ENCODE assay signal across 1 cellular context in the genomic region with DNA sequence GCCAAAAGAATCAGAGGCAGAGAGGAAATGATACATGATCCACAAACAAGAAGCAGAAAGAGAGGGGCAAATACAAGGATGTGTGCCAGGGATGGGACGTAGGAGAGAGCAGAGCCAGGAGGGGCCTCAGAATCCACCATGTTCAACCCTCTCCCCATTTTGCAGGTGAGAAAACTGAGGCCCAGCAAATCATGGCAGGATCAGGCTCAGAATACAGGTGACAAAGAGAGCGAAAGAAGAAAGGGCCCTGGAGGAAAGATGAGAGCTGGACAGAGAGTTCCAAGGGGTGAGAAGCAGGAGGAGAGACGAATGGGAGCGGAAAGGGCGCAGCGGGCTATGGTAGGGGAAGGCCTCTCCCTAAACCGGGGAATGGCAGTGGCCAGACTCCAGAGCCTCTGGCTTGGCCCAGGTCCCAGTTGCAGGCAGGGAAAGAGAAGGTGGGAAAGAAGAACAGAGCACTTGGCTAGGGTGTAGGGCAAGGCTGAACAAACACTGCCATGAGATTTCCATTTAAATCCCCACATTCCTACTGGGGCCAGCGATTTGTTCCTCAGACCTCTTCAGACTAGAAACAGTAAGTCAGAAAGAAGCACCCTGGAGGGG.
A peak's percentile ranks its signal among the peaks of the same experiment; 100 is the strongest.
TF ChIP-seq lines count a peak whose summit lies in the region.

No MANE protein-coding gene starts in this region.

TF ChIP-seq in K562, 482 proteins besides CTCF, POLR2A, EP300 and RAD21 (continued from another document):
- TF ChIP-seq, protein P1, sequence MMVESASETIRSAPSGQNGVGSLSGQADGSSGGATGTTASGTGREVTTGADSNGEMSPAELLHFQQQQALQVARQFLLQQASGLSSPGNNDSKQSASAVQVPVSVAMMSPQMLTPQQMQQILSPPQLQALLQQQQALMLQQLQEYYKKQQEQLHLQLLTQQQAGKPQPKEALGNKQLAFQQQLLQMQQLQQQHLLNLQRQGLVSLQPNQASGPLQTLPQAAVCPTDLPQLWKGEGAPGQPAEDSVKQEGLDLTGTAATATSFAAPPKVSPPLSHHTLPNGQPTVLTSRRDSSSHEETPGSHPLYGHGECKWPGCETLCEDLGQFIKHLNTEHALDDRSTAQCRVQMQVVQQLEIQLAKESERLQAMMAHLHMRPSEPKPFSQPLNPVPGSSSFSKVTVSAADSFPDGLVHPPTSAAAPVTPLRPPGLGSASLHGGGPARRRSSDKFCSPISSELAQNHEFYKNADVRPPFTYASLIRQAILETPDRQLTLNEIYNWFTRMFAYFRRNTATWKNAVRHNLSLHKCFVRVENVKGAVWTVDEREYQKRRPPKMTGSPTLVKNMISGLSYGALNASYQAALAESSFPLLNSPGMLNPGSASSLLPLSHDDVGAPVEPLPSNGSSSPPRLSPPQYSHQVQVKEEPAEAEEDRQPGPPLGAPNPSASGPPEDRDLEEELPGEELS (CRISPR knock-in tag; IDR thresholded peaks at IDR 0.05; ENCODE audit: borderline replicate concordance) = no peak
- TF ChIP-seq, protein P2, sequence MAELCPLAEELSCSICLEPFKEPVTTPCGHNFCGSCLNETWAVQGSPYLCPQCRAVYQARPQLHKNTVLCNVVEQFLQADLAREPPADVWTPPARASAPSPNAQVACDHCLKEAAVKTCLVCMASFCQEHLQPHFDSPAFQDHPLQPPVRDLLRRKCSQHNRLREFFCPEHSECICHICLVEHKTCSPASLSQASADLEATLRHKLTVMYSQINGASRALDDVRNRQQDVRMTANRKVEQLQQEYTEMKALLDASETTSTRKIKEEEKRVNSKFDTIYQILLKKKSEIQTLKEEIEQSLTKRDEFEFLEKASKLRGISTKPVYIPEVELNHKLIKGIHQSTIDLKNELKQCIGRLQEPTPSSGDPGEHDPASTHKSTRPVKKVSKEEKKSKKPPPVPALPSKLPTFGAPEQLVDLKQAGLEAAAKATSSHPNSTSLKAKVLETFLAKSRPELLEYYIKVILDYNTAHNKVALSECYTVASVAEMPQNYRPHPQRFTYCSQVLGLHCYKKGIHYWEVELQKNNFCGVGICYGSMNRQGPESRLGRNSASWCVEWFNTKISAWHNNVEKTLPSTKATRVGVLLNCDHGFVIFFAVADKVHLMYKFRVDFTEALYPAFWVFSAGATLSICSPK (IDR thresholded peaks at IDR 0.05; ENCODE audit: borderline replicate concordance) = no peak
- TF ChIP-seq HDAC1 (IDR thresholded peaks at IDR 0.05) (peak in 1 of 2 experiments; percentile 21; a peak in 1 of 4 replicates), KDM1A (IDR thresholded peaks at IDR 0.05) (peak; percentile 85 to 91), BCOR (IDR thresholded peaks at IDR 0.05) (peak; percentile 98), TAL1 (IDR thresholded peaks at IDR 0.05) (no peak), ZSCAN29 (IDR thresholded peaks at IDR 0.05) (no peak), PHF20 (IDR thresholded peaks at IDR 0.05; ENCODE audit: partially characterized antibody) (peak; percentile 61), SMARCA5 (IDR thresholded peaks at IDR 0.05) (0 out of 2 replicates have a peak, but pooled peaks have one; percentile 58), NFIC (IDR thresholded peaks at IDR 0.05) (peak; percentile 15; the same call in 1 of the 2 replicates), HNRNPK (IDR thresholded peaks at IDR 0.05; ENCODE audit: low read depth, low read length, poor library complexity, severe bottlenecking) (no peak), HDAC2 (IDR thresholded peaks at IDR 0.05) (peak; percentile 62; the same call in 1 of the 2 replicates), ADNP (tag; IDR thresholded peaks at IDR 0.05) (peak; percentile 76), ESRRA (IDR thresholded peaks at IDR 0.05; ENCODE audit: borderline replicate concordance, low read depth) (no peak), CXXC5 (CRISPR knock-in tag; IDR thresholded peaks at IDR 0.05) (no peak), ELF1 (tag; IDR thresholded peaks at IDR 0.05) (no peak), ZNF174 (CRISPR knock-in tag; IDR thresholded peaks at IDR 0.05) (no peak), RCOR1 (IDR thresholded peaks at IDR 0.05; ENCODE audit: borderline replicate concordance in 1 of 2, low read depth in 2 of 2, low read length in 2 of 2) (0 out of 4 replicates have a peak, but pooled peaks of 1 of the 2 experiments have one; percentile 23), XRCC4 (IDR thresholded peaks at IDR 0.05; ENCODE audit: extremely low read depth, insufficient read depth, insufficient read length) (no peak)
- TF ChIP-seq, protein P3, sequence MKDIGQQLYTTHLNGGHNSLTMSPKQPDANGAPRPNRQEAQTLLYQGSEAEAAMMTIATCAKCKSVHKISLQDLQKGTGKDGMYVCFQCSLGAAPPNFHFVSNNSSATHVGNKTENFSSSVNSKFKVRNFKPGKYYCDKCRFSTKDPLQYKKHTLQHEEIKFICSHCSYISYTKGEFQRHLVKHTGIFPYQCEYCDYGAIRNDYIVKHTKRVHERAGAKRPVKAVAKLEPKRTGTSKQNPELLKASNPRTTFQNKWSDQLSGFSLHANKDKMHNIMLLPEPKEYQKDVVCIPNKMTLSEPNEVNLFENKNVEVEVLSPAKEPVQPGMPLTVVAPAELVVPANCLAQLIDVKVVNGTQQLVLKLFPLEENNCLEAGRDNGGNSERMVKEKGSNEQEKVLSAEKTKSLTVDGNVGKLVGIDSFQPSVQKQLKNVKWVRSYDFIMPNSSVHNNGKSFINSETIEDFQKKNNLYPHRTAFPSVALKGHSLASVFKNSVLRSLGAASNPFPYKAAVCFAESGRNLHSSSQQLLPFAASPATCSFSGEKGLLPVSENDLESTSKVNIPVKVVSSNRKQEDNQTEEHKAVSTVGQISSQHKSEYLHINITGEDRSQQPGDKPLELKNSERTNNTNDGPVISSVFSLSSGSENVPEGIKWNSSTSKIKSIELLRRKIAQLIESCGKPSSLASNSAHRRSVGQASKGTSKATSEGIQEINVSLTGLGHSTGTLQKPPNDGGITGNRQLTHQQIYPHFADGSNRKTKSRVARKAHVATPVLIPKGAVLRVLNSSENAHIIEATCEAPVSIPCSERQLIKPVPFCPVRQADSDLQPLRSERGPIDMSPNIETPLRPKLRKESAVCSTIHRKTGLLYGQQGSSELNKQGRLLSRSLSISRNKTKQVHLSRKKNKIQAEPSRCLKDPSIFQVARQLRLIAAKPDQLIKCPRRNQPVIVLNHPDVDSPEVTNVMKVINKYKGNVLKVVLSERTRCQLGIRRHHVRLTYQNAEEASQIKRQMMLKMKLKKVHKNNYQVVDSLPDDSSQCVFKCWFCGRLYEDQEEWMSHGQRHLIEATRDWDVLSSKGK (CRISPR knock-in tag; IDR thresholded peaks at IDR 0.05) = no peak
- TF ChIP-seq, protein P4, sequence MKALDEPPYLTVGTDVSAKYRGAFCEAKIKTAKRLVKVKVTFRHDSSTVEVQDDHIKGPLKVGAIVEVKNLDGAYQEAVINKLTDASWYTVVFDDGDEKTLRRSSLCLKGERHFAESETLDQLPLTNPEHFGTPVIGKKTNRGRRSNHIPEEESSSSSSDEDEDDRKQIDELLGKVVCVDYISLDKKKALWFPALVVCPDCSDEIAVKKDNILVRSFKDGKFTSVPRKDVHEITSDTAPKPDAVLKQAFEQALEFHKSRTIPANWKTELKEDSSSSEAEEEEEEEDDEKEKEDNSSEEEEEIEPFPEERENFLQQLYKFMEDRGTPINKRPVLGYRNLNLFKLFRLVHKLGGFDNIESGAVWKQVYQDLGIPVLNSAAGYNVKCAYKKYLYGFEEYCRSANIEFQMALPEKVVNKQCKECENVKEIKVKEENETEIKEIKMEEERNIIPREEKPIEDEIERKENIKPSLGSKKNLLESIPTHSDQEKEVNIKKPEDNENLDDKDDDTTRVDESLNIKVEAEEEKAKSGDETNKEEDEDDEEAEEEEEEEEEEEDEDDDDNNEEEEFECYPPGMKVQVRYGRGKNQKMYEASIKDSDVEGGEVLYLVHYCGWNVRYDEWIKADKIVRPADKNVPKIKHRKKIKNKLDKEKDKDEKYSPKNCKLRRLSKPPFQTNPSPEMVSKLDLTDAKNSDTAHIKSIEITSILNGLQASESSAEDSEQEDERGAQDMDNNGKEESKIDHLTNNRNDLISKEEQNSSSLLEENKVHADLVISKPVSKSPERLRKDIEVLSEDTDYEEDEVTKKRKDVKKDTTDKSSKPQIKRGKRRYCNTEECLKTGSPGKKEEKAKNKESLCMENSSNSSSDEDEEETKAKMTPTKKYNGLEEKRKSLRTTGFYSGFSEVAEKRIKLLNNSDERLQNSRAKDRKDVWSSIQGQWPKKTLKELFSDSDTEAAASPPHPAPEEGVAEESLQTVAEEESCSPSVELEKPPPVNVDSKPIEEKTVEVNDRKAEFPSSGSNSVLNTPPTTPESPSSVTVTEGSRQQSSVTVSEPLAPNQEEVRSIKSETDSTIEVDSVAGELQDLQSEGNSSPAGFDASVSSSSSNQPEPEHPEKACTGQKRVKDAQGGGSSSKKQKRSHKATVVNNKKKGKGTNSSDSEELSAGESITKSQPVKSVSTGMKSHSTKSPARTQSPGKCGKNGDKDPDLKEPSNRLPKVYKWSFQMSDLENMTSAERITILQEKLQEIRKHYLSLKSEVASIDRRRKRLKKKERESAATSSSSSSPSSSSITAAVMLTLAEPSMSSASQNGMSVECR (CRISPR knock-in tag; IDR thresholded peaks at IDR 0.05) = no peak
TF ChIP-seq in K562: peak in this region for 10.
